Comparison of ENCODE assay signal across 1 cellular context in genomic region chr9:134225816-134226215, GRCh38.
TF ChIP-seq lines count a peak whose summit lies in the region.

No MANE protein-coding gene starts in this region.

TF ChIP-seq in GM23338, 12 proteins besides CTCF, POLR2A, EP300 and RAD21:
- TF ChIP-seq ZNF462 (CRISPR knock-in tag; IDR thresholded peaks at IDR 0.05) (no peak), EZH2 (IDR thresholded peaks at IDR 0.05; ENCODE audit: low read depth, unreplicated experiment) (no peak), ZNF331 (CRISPR knock-in tag; IDR thresholded peaks at IDR 0.05; ENCODE audit: low read depth) (no peak), REST (IDR thresholded peaks at IDR 0.05; ENCODE audit: unreplicated experiment) (no peak), POLR2AphosphoS5 (IDR thresholded peaks at IDR 0.05; ENCODE audit: low read depth) (no peak), NANOG (IDR thresholded peaks at IDR 0.05; ENCODE audit: borderline replicate concordance) (no peak), JUNB (IDR thresholded peaks at IDR 0.05; ENCODE audit: unreplicated experiment) (no peak), CREB1 (CRISPR knock-in tag; IDR thresholded peaks at IDR 0.05; ENCODE audit: low read depth) (no peak), ETS1 (IDR thresholded peaks at IDR 0.05) (no peak), EZH2phosphoT487 (IDR thresholded peaks at IDR 0.05; ENCODE audit: unreplicated experiment) (no peak), ZNF114 (CRISPR knock-in tag; IDR thresholded peaks at IDR 0.05) (no peak)
